ENCODE assay signal across 8 cellular contexts in genomic region chr5:127517480-127518318, GRCh38. TPM values are rescaled to one million over a fixed set of nuclear protein-coding genes. Genes with fewer than 3 reads are reported as not detected.
DNase-seq lines count a peak whose midpoint lies in the region; ATAC-seq and TF ChIP-seq lines count a peak whose summit lies in the region.

Gene PRRC1 (plus strand): TSS chr5:127517640. CDS start chr5:127523480, 5,840 bp downstream.

- peaks cover 37% of the 10 kb centered on the region for H3K4me1 Mint-ChIP-seq in CD8-positive, alpha-beta T cell (ENCODE audit: low read depth)
- peaks cover 13% of the 10 kb centered on the region for H3K4me1 Mint-ChIP-seq in endodermal cell

- peak within 1 kb of the TSS; percentile 80 for H3K27ac Mint-ChIP-seq in CD8-positive, alpha-beta T cell
- H3K27ac Mint-ChIP-seq in endodermal cell: peak within 1 kb of the TSS; percentile 94

- H3K27me3 Mint-ChIP-seq in CD8-positive, alpha-beta T cell (ENCODE audit: low read depth): peaks cover 8% of the 10 kb centered on the region
- no peaks in the 10 kb centered on the region for H3K27me3 Mint-ChIP-seq in endodermal cell (ENCODE audit: insufficient read depth)

- peaks cover 11% of the 10 kb centered on the region for H3K4me1 ChIP-seq in CD8-positive, alpha-beta T cell (ENCODE audit: insufficient read depth, low read length)
- no peaks in the 10 kb centered on the region for H3K4me1 ChIP-seq in endodermal cell (ENCODE audit: control insufficient read depth, insufficient read depth, low read length)
- no peaks in the 10 kb centered on the region for H3K4me1 ChIP-seq in mesodermal cell (ENCODE audit: control insufficient read depth, insufficient read depth, low read length, poor library complexity, severe bottlenecking)

- H3K4me3 Mint-ChIP-seq in CD8-positive, alpha-beta T cell: peak within 1 kb of the TSS; percentile 90
- peak within 1 kb of the TSS; percentile 90 for H3K4me3 Mint-ChIP-seq in endodermal cell

- CTCF ChIA-PET in CD8-positive, alpha-beta T cell (lab: Charles Lee): interaction anchor here (1.3 kb wide), 1 partner anchor 24 kb away, joined by 3 read pairs; no protein-coding TSS in a partner anchor

- ATAC-seq in CD8-positive, alpha-beta T cell: peak; percentile 96
- ATAC-seq in GM19452 (IDR thresholded peaks at IDR 0.05; ENCODE audit: unreplicated experiment) (peak; percentile 91), HG03575 (IDR thresholded peaks at IDR 0.05; ENCODE audit: extremely low read depth, insufficient number of reproducible peaks, low FRiP score, unreplicated experiment) (peak; percentile 79)

- no peak for TF ChIP-seq CTCF in CD8-positive, alpha-beta T cell (IDR thresholded peaks at IDR 0.05)
- TF ChIP-seq CTCF in endodermal cell (conservative IDR thresholded peaks at IDR 0.05): no peak

- H3K9me3 Mint-ChIP-seq in CD8-positive, alpha-beta T cell: peaks cover 13% of the 10 kb centered on the region
- peaks cover 5% of the 10 kb centered on the region for H3K9me3 Mint-ChIP-seq in endodermal cell

- POLR2A ChIA-PET in CD8-positive, alpha-beta T cell (lab: Charles Lee): interaction anchor here (0.9 kb wide), 2 partner anchors 9 to 17 kb away, joined by 3 read pairs; no protein-coding TSS in a partner anchor

- no peaks in the 10 kb centered on the region for H3K36me3 ChIP-seq in CD8-positive, alpha-beta T cell (ENCODE audit: insufficient read depth, low read length)
- H3K36me3 ChIP-seq in endodermal cell (ENCODE audit: control insufficient read depth, insufficient read depth, low read length) (peaks cover 35% of the 10 kb centered on the region), mesodermal cell (ENCODE audit: control insufficient read depth, insufficient read depth, low read length) (peaks cover 37% of the 10 kb centered on the region)

- peak within 1 kb of the TSS; percentile 76 for H3K27ac ChIP-seq in CD8-positive, alpha-beta T cell (ENCODE audit: low read depth, low read length)
- H3K27ac ChIP-seq in endodermal cell (ENCODE audit: low read depth, low read length) (peak within 1 kb of the TSS; percentile 87), mesodermal cell (ENCODE audit: low read depth, low read length, severe bottlenecking) (peak within 1 kb of the TSS; percentile 97)

- H3K4me3 ChIP-seq in CD8-positive, alpha-beta T cell (ENCODE audit: low read depth, low read length): peak within 1 kb of the TSS; percentile 91
- H3K4me3 ChIP-seq in endodermal cell (ENCODE audit: low read length): peak within 1 kb of the TSS; percentile 96
- peak within 1 kb of the TSS; percentile 97 for H3K4me3 ChIP-seq in mesodermal cell (ENCODE audit: extremely low read depth, insufficient read depth, low read length, poor library complexity, severe bottlenecking)

- peak; percentile 53 to 83 (median 77) for DNase-seq in CD8-positive, alpha-beta T cell
- peak; percentile 80 for DNase-seq in NOMO-1 treated with DMSO at 0.1 percent for 48 hours (lab: John Stamatoyannopoulos, UW; ENCODE audit: unreplicated experiment)
- peak; percentile 45 to 69 (median 55) for DNase-seq in activated CD8-positive, alpha-beta memory T cell treated with anti-CD3 and anti-CD28 coated beads for 48 hours (ENCODE audit: low read depth in 2 of 3, low spot score in 2 of 3)
- peak; percentile 93 for DNase-seq in endodermal cell
- peak; percentile 59 to 68 for DNase-seq in stimulated activated CD8-positive, alpha-beta memory T cell treated with anti-CD3 and anti-CD28 coated beads, Interleukin-15, amount 100 ng/mL, for 4 hours (ENCODE audit: low read depth in 2 of 2)

- intact Hi-C loops in CD8-positive, alpha-beta T cell (cut with DNase I, micrococcal nuclease): loop anchor here (1.0 to 5.0 kb wide), 10 partner anchors 290 to 1577 kb away; partner anchors contain the start of genes ISOC1 (in 2 of the 2), LMNB1 (in 2 of the 2), MARCHF3 (in 2 of the 2) and PHAX (in 2 of the 2)

- H3K9ac ChIP-seq in endodermal cell (ENCODE audit: extremely low read depth, low read length, poor library complexity, severe bottlenecking): peak within 1 kb of the TSS; percentile 93

- H3K36me3 Mint-ChIP-seq in CD8-positive, alpha-beta T cell: peaks cover 32% of the 10 kb centered on the region
- H3K36me3 Mint-ChIP-seq in endodermal cell (ENCODE audit: low read depth): peaks cover 30% of the 10 kb centered on the region

- no peaks in the 10 kb centered on the region for H3K9me3 ChIP-seq in CD8-positive, alpha-beta T cell (ENCODE audit: low read length)
- H3K9me3 ChIP-seq in endodermal cell (ENCODE audit: control insufficient read depth, low read length) (peaks cover 32% of the 10 kb centered on the region), mesodermal cell (ENCODE audit: control insufficient read depth, low read length) (peaks cover 18% of the 10 kb centered on the region)

- H3K27me3 ChIP-seq in CD8-positive, alpha-beta T cell (ENCODE audit: insufficient read depth, low read length): no peaks in the 10 kb centered on the region
- H3K27me3 ChIP-seq in endodermal cell (ENCODE audit: control insufficient read depth, insufficient read depth, low read length, poor library complexity, severe bottlenecking): no peaks in the 10 kb centered on the region

- WGBS in endodermal cell (ENCODE audit: insufficient coverage in 1 of 2, insufficient read length in 1 of 2), 2 experiments: 0% methylated on average over 24 to 80 of the region's 80 CpGs
- 0% methylated on average over 52 to 69 of the region's 80 CpGs for WGBS in mesodermal cell (ENCODE audit: insufficient coverage in 2 of 2), 2 experiments

RNA-seq across cellular contexts. Expression of gene PRRC1, which starts in this region (rescaled TPM):
- 10 to 100 TPM; 30.4 to 37.3 TPM for total RNA-seq in CD8-positive, alpha-beta T cell
- total RNA-seq in endodermal cell: 10 to 100 TPM; 61.7 to 90.3 TPM
- 45.5 TPM for polyA plus RNA-seq in endodermal cell (2013, experiment 1 of 2)
- 46.4 TPM for polyA plus RNA-seq in endodermal cell (2013, experiment 2 of 2)
- polyA plus RNA-seq in mesodermal cell (2013, experiment 1 of 2): 65.1 TPM
- 61.0 TPM for polyA plus RNA-seq in mesodermal cell (2013, experiment 2 of 2)

Comparison
In these comparisons a context has a peak if more than half of its experiments do, and no peak if none do; other contexts are left out.
1. Peak in every context shown above with its lines: DNase-seq, ATAC-seq, H3K4me3 ChIP-seq and H3K27ac ChIP-seq.